In genomic region chr17:40176409-40177110, GRCh38 we compare ENCODE assay signal across 8 cellular contexts. TPM values are rescaled to one million over a fixed set of nuclear protein-coding genes. Genes with fewer than 3 reads are reported as not detected.
DNase-seq lines count a peak whose midpoint lies in the region; ATAC-seq and TF ChIP-seq lines count a peak whose summit lies in the region.

No MANE protein-coding gene starts in this region.

- DNase-seq in COR-L47 (lab: John Stamatoyannopoulos, UW): peak; percentile 10
- DNase-seq in LoVo (ENCODE audit: low spot score): peak; percentile 77
- DNase-seq in natural killer cell: no peak
- DNase-seq in NCI-H526 treated with DMSO at 0.1 percent for 48 hours (lab: John Stamatoyannopoulos, UW): no peak
- no peak for DNase-seq in NCI-H2227 (lab: John Stamatoyannopoulos, UW; ENCODE audit: unreplicated experiment)

- ATAC-seq in natural killer cell (no peak), GM19395 (IDR thresholded peaks at IDR 0.05; ENCODE audit: unreplicated experiment) (no peak), GM18870 (IDR thresholded peaks at IDR 0.05; ENCODE audit: unreplicated experiment) (no peak)

- H3K36me3 Mint-ChIP-seq in brain: peaks cover 40% of the 10 kb centered on the region
- peaks cover under 1% of the 10 kb centered on the region for H3K36me3 Mint-ChIP-seq in natural killer cell

- H3K27me3 Mint-ChIP-seq in brain (peaks cover 4% of the 10 kb centered on the region), natural killer cell (ENCODE audit: low read depth in 2 of 2) (peaks cover 0 to 4% of the 10 kb centered on the region in 2 donors)

- H3K4me3 Mint-ChIP-seq in brain (peak overlapping the region; percentile 62 to 84 (median 78)), natural killer cell (peak overlapping the region; percentile 57)

- peak overlapping the region in 4 of 5 experiments; percentile 60 to 91 (median 71) for H3K27ac Mint-ChIP-seq in brain
- H3K27ac Mint-ChIP-seq in natural killer cell: peak overlapping the region in 1 of 2 donors; percentile 29

- H3K4me1 Mint-ChIP-seq in brain: peaks cover 42% of the 10 kb centered on the region
- peaks cover 0 to 10% of the 10 kb centered on the region in 2 donors for H3K4me1 Mint-ChIP-seq in natural killer cell

- H3K9me3 Mint-ChIP-seq in brain: no peaks in the 10 kb centered on the region
- no peaks in the 10 kb centered on the region for H3K9me3 Mint-ChIP-seq in natural killer cell

- TF ChIP-seq CTCF in brain (conservative IDR thresholded peaks at IDR 0.05) (no peak), natural killer cell (IDR thresholded peaks at IDR 0.05) (no peak)

- intact Hi-C loops in natural killer cell (cut with micrococcal nuclease): no loop called here

RNA-seq across cellular contexts. Expression of gene RAPGEFL1, which starts 0.7 kb away (rescaled TPM):
- polyA plus RNA-seq in brain (ENCODE audit: insufficient read depth, low read depth, low replicate concordance): 14.2 TPM
- 1 to 10 TPM; 4.7 to 9.0 (median 6.7) TPM for total RNA-seq in natural killer cell

RNA-seq across cellular contexts. Expression of gene CASC3, which starts 36.2 kb away (rescaled TPM):
- polyA plus RNA-seq in brain (ENCODE audit: insufficient read depth, low read depth, low replicate concordance): 150 TPM
- total RNA-seq in natural killer cell: 100 to 1,000 TPM; 178 to 213 (median 187) TPM

RNA-seq across cellular contexts. Expression of gene WIPF2, which starts 42.5 kb away (rescaled TPM):
- 26.4 TPM for polyA plus RNA-seq in brain (ENCODE audit: insufficient read depth, low read depth, low replicate concordance)
- 10 to 100 TPM; 43.2 to 47.4 (median 43.9) TPM for total RNA-seq in natural killer cell

RNA-seq across cellular contexts. Expression of gene MSL1, which starts 54.8 kb away (rescaled TPM):
- polyA plus RNA-seq in brain (ENCODE audit: insufficient read depth, low read depth, low replicate concordance): 94.4 TPM
- 100 to 1,000 TPM in 2 of 3 donors, 10 to 100 TPM in 1; 99.0 to 124 (median 110) TPM for total RNA-seq in natural killer cell

Comparison
In these comparisons a context has a peak if more than half of its experiments do, and no peak if none do; other contexts are left out.
1. DNase-seq: peak in COR-L47 (single experiment) and LoVo (single experiment); none in natural killer cell (single experiment), NCI-H526 treated with DMSO at 0.1 percent for 48 hours (single experiment) and NCI-H2227 (single experiment).